In the genomic region with DNA sequence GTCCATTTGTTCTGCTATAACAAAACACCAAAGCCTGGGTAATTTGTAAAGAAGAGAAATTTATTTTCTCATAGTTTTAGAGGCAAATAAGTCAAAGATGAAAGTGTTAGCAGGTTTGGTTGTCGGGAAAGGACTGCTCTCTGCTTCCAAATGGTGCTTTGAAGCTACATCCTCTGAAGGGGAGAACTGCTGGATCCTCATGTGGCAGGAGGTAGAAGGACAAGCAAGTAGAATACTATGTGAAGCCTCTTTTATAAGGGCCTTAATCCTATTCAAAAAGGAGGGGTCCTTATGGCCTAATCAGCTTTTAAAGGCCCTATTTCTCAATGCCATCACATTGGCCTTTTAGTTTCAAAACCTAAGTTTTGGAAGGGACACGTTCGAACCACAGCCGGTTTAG, we compare ENCODE assay signal across 2 cellular contexts.
TF ChIP-seq lines count a peak whose summit lies in the region.

No MANE protein-coding gene starts in this region.

TF ChIP-seq in WTC11, 78 proteins besides CTCF, POLR2A, EP300 and RAD21:
- TF ChIP-seq, protein P1, sequence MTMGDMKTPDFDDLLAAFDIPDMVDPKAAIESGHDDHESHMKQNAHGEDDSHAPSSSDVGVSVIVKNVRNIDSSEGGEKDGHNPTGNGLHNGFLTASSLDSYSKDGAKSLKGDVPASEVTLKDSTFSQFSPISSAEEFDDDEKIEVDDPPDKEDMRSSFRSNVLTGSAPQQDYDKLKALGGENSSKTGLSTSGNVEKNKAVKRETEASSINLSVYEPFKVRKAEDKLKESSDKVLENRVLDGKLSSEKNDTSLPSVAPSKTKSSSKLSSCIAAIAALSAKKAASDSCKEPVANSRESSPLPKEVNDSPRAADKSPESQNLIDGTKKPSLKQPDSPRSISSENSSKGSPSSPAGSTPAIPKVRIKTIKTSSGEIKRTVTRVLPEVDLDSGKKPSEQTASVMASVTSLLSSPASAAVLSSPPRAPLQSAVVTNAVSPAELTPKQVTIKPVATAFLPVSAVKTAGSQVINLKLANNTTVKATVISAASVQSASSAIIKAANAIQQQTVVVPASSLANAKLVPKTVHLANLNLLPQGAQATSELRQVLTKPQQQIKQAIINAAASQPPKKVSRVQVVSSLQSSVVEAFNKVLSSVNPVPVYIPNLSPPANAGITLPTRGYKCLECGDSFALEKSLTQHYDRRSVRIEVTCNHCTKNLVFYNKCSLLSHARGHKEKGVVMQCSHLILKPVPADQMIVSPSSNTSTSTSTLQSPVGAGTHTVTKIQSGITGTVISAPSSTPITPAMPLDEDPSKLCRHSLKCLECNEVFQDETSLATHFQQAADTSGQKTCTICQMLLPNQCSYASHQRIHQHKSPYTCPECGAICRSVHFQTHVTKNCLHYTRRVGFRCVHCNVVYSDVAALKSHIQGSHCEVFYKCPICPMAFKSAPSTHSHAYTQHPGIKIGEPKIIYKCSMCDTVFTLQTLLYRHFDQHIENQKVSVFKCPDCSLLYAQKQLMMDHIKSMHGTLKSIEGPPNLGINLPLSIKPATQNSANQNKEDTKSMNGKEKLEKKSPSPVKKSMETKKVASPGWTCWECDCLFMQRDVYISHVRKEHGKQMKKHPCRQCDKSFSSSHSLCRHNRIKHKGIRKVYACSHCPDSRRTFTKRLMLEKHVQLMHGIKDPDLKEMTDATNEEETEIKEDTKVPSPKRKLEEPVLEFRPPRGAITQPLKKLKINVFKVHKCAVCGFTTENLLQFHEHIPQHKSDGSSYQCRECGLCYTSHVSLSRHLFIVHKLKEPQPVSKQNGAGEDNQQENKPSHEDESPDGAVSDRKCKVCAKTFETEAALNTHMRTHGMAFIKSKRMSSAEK (CRISPR knock-in tag; IDR thresholded peaks at IDR 0.05; ENCODE audit: borderline replicate concordance) = no peak
- TF ChIP-seq ESRRA (CRISPR knock-in tag; IDR thresholded peaks at IDR 0.05; ENCODE audit: borderline replicate concordance) (no peak), IRF2 (CRISPR knock-in tag; IDR thresholded peaks at IDR 0.05; ENCODE audit: borderline replicate concordance, low read depth) (no peak), ZNF423 (CRISPR knock-in tag; IDR thresholded peaks at IDR 0.05) (no peak), SP1 (CRISPR knock-in tag; conservative IDR thresholded peaks at IDR 0.05) (no peak), PRRX2 (CRISPR knock-in tag; IDR thresholded peaks at IDR 0.05) (no peak), OVOL2 (CRISPR knock-in tag; IDR thresholded peaks at IDR 0.05; ENCODE audit: borderline replicate concordance) (no peak), NR2C2 (CRISPR knock-in tag; IDR thresholded peaks at IDR 0.05) (no peak)
- TF ChIP-seq, protein P2, sequence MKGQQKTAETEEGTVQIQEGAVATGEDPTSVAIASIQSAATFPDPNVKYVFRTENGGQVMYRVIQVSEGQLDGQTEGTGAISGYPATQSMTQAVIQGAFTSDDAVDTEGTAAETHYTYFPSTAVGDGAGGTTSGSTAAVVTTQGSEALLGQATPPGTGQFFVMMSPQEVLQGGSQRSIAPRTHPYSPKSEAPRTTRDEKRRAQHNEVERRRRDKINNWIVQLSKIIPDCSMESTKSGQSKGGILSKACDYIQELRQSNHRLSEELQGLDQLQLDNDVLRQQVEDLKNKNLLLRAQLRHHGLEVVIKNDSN (CRISPR knock-in tag; IDR thresholded peaks at IDR 0.05) = no peak
- TF ChIP-seq, protein P3, sequence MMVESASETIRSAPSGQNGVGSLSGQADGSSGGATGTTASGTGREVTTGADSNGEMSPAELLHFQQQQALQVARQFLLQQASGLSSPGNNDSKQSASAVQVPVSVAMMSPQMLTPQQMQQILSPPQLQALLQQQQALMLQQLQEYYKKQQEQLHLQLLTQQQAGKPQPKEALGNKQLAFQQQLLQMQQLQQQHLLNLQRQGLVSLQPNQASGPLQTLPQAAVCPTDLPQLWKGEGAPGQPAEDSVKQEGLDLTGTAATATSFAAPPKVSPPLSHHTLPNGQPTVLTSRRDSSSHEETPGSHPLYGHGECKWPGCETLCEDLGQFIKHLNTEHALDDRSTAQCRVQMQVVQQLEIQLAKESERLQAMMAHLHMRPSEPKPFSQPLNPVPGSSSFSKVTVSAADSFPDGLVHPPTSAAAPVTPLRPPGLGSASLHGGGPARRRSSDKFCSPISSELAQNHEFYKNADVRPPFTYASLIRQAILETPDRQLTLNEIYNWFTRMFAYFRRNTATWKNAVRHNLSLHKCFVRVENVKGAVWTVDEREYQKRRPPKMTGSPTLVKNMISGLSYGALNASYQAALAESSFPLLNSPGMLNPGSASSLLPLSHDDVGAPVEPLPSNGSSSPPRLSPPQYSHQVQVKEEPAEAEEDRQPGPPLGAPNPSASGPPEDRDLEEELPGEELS (CRISPR knock-in tag; IDR thresholded peaks at IDR 0.05) = no peak
- TF ChIP-seq, protein P4, sequence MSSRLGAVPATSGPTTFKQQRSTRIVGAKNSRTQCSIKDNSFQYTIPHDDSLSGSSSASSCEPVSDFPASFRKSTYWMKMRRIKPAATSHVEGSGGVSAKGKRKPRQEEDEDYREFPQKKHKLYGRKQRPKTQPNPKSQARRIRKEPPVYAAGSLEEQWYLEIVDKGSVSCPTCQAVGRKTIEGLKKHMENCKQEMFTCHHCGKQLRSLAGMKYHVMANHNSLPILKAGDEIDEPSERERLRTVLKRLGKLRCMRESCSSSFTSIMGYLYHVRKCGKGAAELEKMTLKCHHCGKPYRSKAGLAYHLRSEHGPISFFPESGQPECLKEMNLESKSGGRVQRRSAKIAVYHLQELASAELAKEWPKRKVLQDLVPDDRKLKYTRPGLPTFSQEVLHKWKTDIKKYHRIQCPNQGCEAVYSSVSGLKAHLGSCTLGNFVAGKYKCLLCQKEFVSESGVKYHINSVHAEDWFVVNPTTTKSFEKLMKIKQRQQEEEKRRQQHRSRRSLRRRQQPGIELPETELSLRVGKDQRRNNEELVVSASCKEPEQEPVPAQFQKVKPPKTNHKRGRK (CRISPR knock-in tag; IDR thresholded peaks at IDR 0.05; ENCODE audit: borderline replicate concordance) = no peak

TF ChIP-seq in SK-N-SH treated with all-trans-retinoic acid at 6 μM for 48 hours, 23 proteins besides CTCF, POLR2A, EP300 and RAD21 (continued from another document):
- TF ChIP-seq, protein P5, sequence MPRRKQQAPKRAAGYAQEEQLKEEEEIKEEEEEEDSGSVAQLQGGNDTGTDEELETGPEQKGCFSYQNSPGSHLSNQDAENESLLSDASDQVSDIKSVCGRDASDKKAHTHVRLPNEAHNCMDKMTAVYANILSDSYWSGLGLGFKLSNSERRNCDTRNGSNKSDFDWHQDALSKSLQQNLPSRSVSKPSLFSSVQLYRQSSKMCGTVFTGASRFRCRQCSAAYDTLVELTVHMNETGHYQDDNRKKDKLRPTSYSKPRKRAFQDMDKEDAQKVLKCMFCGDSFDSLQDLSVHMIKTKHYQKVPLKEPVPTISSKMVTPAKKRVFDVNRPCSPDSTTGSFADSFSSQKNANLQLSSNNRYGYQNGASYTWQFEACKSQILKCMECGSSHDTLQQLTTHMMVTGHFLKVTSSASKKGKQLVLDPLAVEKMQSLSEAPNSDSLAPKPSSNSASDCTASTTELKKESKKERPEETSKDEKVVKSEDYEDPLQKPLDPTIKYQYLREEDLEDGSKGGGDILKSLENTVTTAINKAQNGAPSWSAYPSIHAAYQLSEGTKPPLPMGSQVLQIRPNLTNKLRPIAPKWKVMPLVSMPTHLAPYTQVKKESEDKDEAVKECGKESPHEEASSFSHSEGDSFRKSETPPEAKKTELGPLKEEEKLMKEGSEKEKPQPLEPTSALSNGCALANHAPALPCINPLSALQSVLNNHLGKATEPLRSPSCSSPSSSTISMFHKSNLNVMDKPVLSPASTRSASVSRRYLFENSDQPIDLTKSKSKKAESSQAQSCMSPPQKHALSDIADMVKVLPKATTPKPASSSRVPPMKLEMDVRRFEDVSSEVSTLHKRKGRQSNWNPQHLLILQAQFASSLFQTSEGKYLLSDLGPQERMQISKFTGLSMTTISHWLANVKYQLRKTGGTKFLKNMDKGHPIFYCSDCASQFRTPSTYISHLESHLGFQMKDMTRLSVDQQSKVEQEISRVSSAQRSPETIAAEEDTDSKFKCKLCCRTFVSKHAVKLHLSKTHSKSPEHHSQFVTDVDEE (CRISPR knock-in tag; IDR thresholded peaks at IDR 0.05) = no peak
- TF ChIP-seq ZNF8 (CRISPR knock-in tag; IDR thresholded peaks at IDR 0.05) = no peak
- no peak for TF ChIP-seq TCF4 (CRISPR knock-in tag; IDR thresholded peaks at IDR 0.05; ENCODE audit: borderline replicate concordance)
- TF ChIP-seq ZFP3 (CRISPR knock-in tag; IDR thresholded peaks at IDR 0.05) = no peak
- TF ChIP-seq ZNF70 (CRISPR knock-in tag; IDR thresholded peaks at IDR 0.05) = no peak
- TF ChIP-seq ESRRG (CRISPR knock-in tag; IDR thresholded peaks at IDR 0.05) = no peak
- TF ChIP-seq CSDC2 (CRISPR knock-in tag; IDR thresholded peaks at IDR 0.05) = no peak
- no peak for TF ChIP-seq ISL1 (CRISPR knock-in tag; IDR thresholded peaks at IDR 0.05)
- TF ChIP-seq GLIS3 (CRISPR knock-in tag; IDR thresholded peaks at IDR 0.05) = no peak
- TF ChIP-seq, protein P6, sequence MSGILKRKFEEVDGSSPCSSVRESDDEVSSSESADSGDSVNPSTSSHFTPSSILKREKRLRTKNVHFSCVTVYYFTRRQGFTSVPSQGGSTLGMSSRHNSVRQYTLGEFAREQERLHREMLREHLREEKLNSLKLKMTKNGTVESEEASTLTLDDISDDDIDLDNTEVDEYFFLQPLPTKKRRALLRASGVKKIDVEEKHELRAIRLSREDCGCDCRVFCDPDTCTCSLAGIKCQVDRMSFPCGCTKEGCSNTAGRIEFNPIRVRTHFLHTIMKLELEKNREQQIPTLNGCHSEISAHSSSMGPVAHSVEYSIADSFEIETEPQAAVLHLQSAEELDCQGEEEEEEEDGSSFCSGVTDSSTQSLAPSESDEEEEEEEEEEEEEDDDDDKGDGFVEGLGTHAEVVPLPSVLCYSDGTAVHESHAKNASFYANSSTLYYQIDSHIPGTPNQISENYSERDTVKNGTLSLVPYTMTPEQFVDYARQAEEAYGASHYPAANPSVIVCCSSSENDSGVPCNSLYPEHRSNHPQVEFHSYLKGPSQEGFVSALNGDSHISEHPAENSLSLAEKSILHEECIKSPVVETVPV (CRISPR knock-in tag; IDR thresholded peaks at IDR 0.05) = no peak
- no peak for TF ChIP-seq OSR1 (CRISPR knock-in tag; IDR thresholded peaks at IDR 0.05)
- TF ChIP-seq TOX (CRISPR knock-in tag; IDR thresholded peaks at IDR 0.05; ENCODE audit: borderline replicate concordance) = no peak
- TF ChIP-seq, protein P7, sequence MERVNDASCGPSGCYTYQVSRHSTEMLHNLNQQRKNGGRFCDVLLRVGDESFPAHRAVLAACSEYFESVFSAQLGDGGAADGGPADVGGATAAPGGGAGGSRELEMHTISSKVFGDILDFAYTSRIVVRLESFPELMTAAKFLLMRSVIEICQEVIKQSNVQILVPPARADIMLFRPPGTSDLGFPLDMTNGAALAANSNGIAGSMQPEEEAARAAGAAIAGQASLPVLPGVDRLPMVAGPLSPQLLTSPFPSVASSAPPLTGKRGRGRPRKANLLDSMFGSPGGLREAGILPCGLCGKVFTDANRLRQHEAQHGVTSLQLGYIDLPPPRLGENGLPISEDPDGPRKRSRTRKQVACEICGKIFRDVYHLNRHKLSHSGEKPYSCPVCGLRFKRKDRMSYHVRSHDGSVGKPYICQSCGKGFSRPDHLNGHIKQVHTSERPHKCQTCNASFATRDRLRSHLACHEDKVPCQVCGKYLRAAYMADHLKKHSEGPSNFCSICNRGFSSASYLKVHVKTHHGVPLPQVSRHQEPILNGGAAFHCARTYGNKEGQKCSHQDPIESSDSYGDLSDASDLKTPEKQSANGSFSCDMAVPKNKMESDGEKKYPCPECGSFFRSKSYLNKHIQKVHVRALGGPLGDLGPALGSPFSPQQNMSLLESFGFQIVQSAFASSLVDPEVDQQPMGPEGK (CRISPR knock-in tag; IDR thresholded peaks at IDR 0.05; ENCODE audit: borderline replicate concordance) = no peak
- TF ChIP-seq ZNF565 (CRISPR knock-in tag; conservative IDR thresholded peaks at IDR 0.05; ENCODE audit: low read depth) = no peak
